Comparison of ENCODE assay signal across 6 cellular contexts in genomic region chr12:123671876-123672275, GRCh38. TPM values are rescaled to one million over a fixed set of nuclear protein-coding genes. Genes with fewer than 3 reads are reported as not detected.
DNase-seq lines count a peak whose midpoint lies in the region; ATAC-seq, FAIRE-seq and TF ChIP-seq lines count a peak whose summit lies in the region.

No MANE protein-coding gene starts in this region.

- H3K79me2 ChIP-seq in OCI-LY3 (ENCODE audit: low read length) = no peaks in the 10 kb centered on the region

- WGBS in A549 (ENCODE audit: missing lambda C conversion rate) = 97% methylated on average over 6 of the region's 6 CpGs
- WGBS in pancreas, 2 donors = 70 to 73% methylated on average over 6 of the region's 6 CpGs

- no peak overlapping the region for H2AFZ ChIP-seq in OCI-LY3 (ENCODE audit: low read depth, low read length)

- no peaks in the 10 kb centered on the region for H3K36me3 ChIP-seq in OCI-LY3 (replicated peaks; ENCODE audit: low read depth, low read length)
- H3K36me3 ChIP-seq in pancreas = no peaks in the 10 kb centered on the region

- H3K4me1 ChIP-seq in A549 (peaks cover 10% of the 10 kb centered on the region; the same call in 1 of the 3 replicates), OCI-LY3 (ENCODE audit: low read length) (peaks cover 8% of the 10 kb centered on the region; the same call in 1 of the 2 replicates), pancreas (peaks cover 0 to 4% (median 0%) of the 10 kb centered on the region in 3 donors)

- ATAC-seq in A549 = peak in 1 of 2 experiments; percentile 3; a peak in 2 of 6 replicates
- ATAC-seq in GM18858 (IDR thresholded peaks at IDR 0.05; ENCODE audit: unreplicated experiment) = no peak
- no peak for ATAC-seq in pancreas

- TF ChIP-seq CTCF in A549 (IDR thresholded peaks at IDR 0.05) (no peak), OCI-LY3 (IDR thresholded peaks at IDR 0.05; ENCODE audit: low read depth, low read length) (no peak), pancreas (IDR thresholded peaks at IDR 0.05) (no peak)

- DNase-seq in A549 (ENCODE audit: low read depth in 1 of 2, low spot score in 1 of 2) (no peak), pancreas (no peak), NCI-H2171 (lab: John Stamatoyannopoulos, UW) (no peak)

- no peak for TF ChIP-seq POLR2A in A549 (IDR thresholded peaks at IDR 0.05; ENCODE audit: low read length)

- H3K4me3 ChIP-seq in A549 (peak overlapping the region; percentile 77), OCI-LY3 (ENCODE audit: low read length) (peak overlapping the region; percentile 89; the same call in 1 of the 2 replicates), iPS-11a (ENCODE audit: low read depth, low read length) (peak overlapping the region; percentile 6), pancreas (peak overlapping the region in 2 of 4 donors; percentile 68 to 86)

- H3K4me2 ChIP-seq in A549 = peak overlapping the region; percentile 92
- H3K4me2 ChIP-seq in OCI-LY3 (ENCODE audit: low read length) = peak overlapping the region; percentile 98

- H3K9me3 ChIP-seq in A549 (no peaks in the 10 kb centered on the region), OCI-LY3 (ENCODE audit: insufficient read depth, low read length) (no peaks in the 10 kb centered on the region), pancreas (no peaks in the 10 kb centered on the region)

- H3K27ac ChIP-seq in A549 = no peak overlapping the region
- no peak overlapping the region for H3K27ac ChIP-seq in OCI-LY3 (ENCODE audit: low read length)
- no peak overlapping the region for H3K27ac ChIP-seq in pancreas

- POLR2A ChIA-PET in A549 (lab: Yijun Ruan, JAX) = no interaction called here

- CTCF ChIA-PET in A549 (lab: Yijun Ruan, JAX) = interaction anchor here (1.7 kb wide), 1 partner anchor 9 kb away, joined by 5 read pairs; no protein-coding TSS in a partner anchor

- no peaks in the 10 kb centered on the region for H3K27me3 ChIP-seq in OCI-LY3 (ENCODE audit: low read depth, low read length)
- H3K27me3 ChIP-seq in pancreas = no peaks in the 10 kb centered on the region

- H3K9ac ChIP-seq in OCI-LY3 (ENCODE audit: low read length) = no peak overlapping the region

- no peaks in the 10 kb centered on the region for H4K20me1 ChIP-seq in OCI-LY3 (ENCODE audit: insufficient read depth, low read length)

- intact Hi-C loops in pancreas (cut with DNase I) = no loop called here

- no peak for TF ChIP-seq RAD21 in A549 (conservative IDR thresholded peaks at IDR 0.05 in 1 of 2, IDR thresholded peaks at IDR 0.05 in 1 of 2)

- no peak for FAIRE-seq in A549 (lab: Jason Lieb, UNC)
- no peak for FAIRE-seq in pancreas (lab: Jason Lieb, UNC)

- TF ChIP-seq EP300 in A549 (IDR thresholded peaks at IDR 0.05) = no peak

TF ChIP-seq in A549, 52 proteins besides CTCF, POLR2A, EP300 and RAD21:
- TF ChIP-seq POLR2AphosphoS2 (conservative IDR thresholded peaks at IDR 0.05; ENCODE audit: low read length) (no peak), PHF8 (IDR thresholded peaks at IDR 0.05; ENCODE audit: borderline replicate concordance, low read depth) (no peak), REST (IDR thresholded peaks at IDR 0.05) (no peak), HDAC2 (IDR thresholded peaks at IDR 0.05) (no peak), CHD4 (IDR thresholded peaks at IDR 0.05; ENCODE audit: borderline replicate concordance) (no peak), CHD2 (IDR thresholded peaks at IDR 0.05; ENCODE audit: low read length, partially characterized antibody) (no peak), FOSL2 (IDR thresholded peaks at IDR 0.05) (no peak), FOSL2 (CRISPR knock-in tag; IDR thresholded peaks at IDR 0.05) (no peak), FOSB (CRISPR knock-in tag; IDR thresholded peaks at IDR 0.05) (no peak), NPAS2 (CRISPR knock-in tag; IDR thresholded peaks at IDR 0.05; ENCODE audit: borderline replicate concordance) (no peak), GATA3 (IDR thresholded peaks at IDR 0.05; ENCODE audit: borderline replicate concordance) (no peak), MAZ (IDR thresholded peaks at IDR 0.05; ENCODE audit: borderline replicate concordance, low read depth, low read length) (no peak)

RNA-seq across cellular contexts. Expression of gene TCTN2, which starts 1.0 kb away (rescaled TPM):
- polyA plus RNA-seq in A549 (2011; rRNA removed) = 14.3 and 15.0 TPM in 2 replicates
- 10.1 and 11.7 TPM in 2 replicates for polyA plus RNA-seq in A549 (2012; cell fraction: cytosol; rRNA removed)
- 11.2 and 15.9 TPM in 2 replicates for polyA plus RNA-seq in A549 (2012; cell fraction: nucleus; rRNA removed)
- 7.2 to 9.7 TPM (median 8.6 TPM) in 3 replicates for polyA plus RNA-seq in A549 (2017; fragmentation: RNase III; extraction: RNeasy Plus Mini Kit Qiagen cat#74134 plus additional on column Dnase treatment)
- 17.9 and 18.3 TPM in 2 replicates for polyA minus RNA-seq in A549 (2011; rRNA and poly(A)+ RNA removed)
- 1 to 10 TPM; 4.2 to 9.9 (median 6.5) TPM for total RNA-seq in pancreas
- polyA plus RNA-seq in pancreas = 1 to 10 TPM; 4.2 to 8.7 TPM

RNA-seq across cellular contexts. Expression of gene GTF2H3, which starts 38.2 kb away (rescaled TPM):
- polyA plus RNA-seq in A549 (2011; rRNA removed) = 71.8 and 85.3 TPM in 2 replicates
- polyA plus RNA-seq in A549 (2012; cell fraction: cytosol; rRNA removed) = 19.4 and 22.3 TPM in 2 replicates
- polyA plus RNA-seq in A549 (2012; cell fraction: nucleus; rRNA removed) = 8.7 and 12.0 TPM in 2 replicates
- polyA plus RNA-seq in A549 (2017; fragmentation: RNase III; extraction: RNeasy Plus Mini Kit Qiagen cat#74134 plus additional on column Dnase treatment) = 25.5 to 27.3 TPM (median 26.7 TPM) in 3 replicates
- polyA minus RNA-seq in A549 (2011; rRNA and poly(A)+ RNA removed) = 34.7 and 36.2 TPM in 2 replicates
- total RNA-seq in pancreas = 10 to 100 TPM in 2 of 6 donors, 1 to 10 TPM in 4; 5.3 to 12.4 (median 9.1) TPM
- polyA plus RNA-seq in pancreas = 1 to 10 TPM; 2.9 to 4.7 TPM

RNA-seq across cellular contexts. Expression of gene EIF2B1, which starts 38.4 kb away (rescaled TPM):
- 55.1 and 62.1 TPM in 2 replicates for polyA plus RNA-seq in A549 (2011; rRNA removed)
- 49.0 and 50.7 TPM in 2 replicates for polyA plus RNA-seq in A549 (2012; cell fraction: cytosol; rRNA removed)
- 27.7 and 42.4 TPM in 2 replicates for polyA plus RNA-seq in A549 (2012; cell fraction: nucleus; rRNA removed)
- 35.7 to 37.9 TPM (median 36.2 TPM) in 3 replicates for polyA plus RNA-seq in A549 (2017; fragmentation: RNase III; extraction: RNeasy Plus Mini Kit Qiagen cat#74134 plus additional on column Dnase treatment)
- polyA minus RNA-seq in A549 (2011; rRNA and poly(A)+ RNA removed) = 20.5 and 22.5 TPM in 2 replicates
- total RNA-seq in pancreas = 10 to 100 TPM; 15.6 to 26.7 (median 22.8) TPM
- 10 to 100 TPM; 17.5 to 28.6 TPM for polyA plus RNA-seq in pancreas

RNA-seq across cellular contexts. Expression of gene ATP6V0A2, which starts 40.3 kb away (rescaled TPM):
- 42.4 and 44.6 TPM in 2 replicates for polyA plus RNA-seq in A549 (2011; rRNA removed)
- polyA plus RNA-seq in A549 (2012; cell fraction: cytosol; rRNA removed) = 17.5 and 24.8 TPM in 2 replicates
- 35.7 and 41.0 TPM in 2 replicates for polyA plus RNA-seq in A549 (2012; cell fraction: nucleus; rRNA removed)
- 11.9 to 12.5 TPM (median 12.1 TPM) in 3 replicates for polyA plus RNA-seq in A549 (2017; fragmentation: RNase III; extraction: RNeasy Plus Mini Kit Qiagen cat#74134 plus additional on column Dnase treatment)
- polyA minus RNA-seq in A549 (2011; rRNA and poly(A)+ RNA removed) = 51.8 and 61.0 TPM in 2 replicates
- total RNA-seq in pancreas = 10 to 100 TPM in 5 of 6 donors, 1 to 10 TPM in 1; 9.6 to 15.5 (median 13.4) TPM
- 1 to 10 TPM; 4.3 to 5.8 TPM for polyA plus RNA-seq in pancreas
